In the genomic region with DNA sequence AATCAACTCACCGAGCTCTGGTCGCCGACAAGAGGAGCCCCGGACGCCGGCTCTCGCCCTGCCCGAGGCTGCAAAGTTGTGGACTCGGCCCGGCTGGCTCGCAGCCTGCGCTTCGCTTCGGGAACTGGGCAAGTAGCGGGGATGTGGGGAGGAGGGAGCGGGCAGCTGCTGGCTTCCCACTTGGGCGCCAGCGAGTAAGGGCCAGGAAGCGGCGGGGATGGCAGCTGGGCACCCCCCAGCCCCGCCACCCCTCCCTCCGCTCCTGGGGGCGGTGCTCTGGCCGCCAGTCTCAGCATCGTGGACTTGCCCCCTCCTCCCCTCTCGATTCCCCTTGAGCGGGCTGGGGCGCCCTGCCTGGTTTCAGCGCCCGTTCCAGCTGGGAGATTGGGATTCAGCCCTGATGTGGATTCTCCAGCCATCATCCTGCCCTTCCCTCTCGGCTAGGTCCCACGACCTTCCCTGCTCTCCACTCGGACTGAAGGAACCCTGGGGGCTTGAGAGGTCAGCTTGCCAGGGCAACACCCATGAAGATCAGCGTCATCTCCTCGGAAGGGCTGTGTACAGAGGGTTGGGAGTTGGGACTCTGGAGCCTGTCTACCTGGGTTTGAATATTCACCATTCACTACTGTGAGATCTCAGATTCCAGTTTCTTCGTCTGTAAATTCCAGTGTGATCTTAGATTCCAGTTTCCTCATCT, we compare ENCODE assay signal across 1 cellular context.
TF ChIP-seq lines count a peak whose summit lies in the region.

Gene ZDHHC22 (minus strand): TSS at position 200 of the 697 bp plus-strand sequence. CDS start 2,053 bp downstream, outside the sequence.

TF ChIP-seq in HEK293, 187 proteins besides CTCF, POLR2A, EP300 and RAD21 (continued from another document):
- TF ChIP-seq, protein P1, sequence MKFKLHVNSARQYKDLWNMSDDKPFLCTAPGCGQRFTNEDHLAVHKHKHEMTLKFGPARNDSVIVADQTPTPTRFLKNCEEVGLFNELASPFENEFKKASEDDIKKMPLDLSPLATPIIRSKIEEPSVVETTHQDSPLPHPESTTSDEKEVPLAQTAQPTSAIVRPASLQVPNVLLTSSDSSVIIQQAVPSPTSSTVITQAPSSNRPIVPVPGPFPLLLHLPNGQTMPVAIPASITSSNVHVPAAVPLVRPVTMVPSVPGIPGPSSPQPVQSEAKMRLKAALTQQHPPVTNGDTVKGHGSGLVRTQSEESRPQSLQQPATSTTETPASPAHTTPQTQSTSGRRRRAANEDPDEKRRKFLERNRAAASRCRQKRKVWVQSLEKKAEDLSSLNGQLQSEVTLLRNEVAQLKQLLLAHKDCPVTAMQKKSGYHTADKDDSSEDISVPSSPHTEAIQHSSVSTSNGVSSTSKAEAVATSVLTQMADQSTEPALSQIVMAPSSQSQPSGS (tag by site-specific recombination; IDR thresholded peaks at IDR 0.05; ENCODE audit: low read depth) = no peak
- TF ChIP-seq ZNF791 (tag by site-specific recombination; IDR thresholded peaks at IDR 0.05) (no peak), ZNF571 (tag by site-specific recombination; IDR thresholded peaks at IDR 0.05) (no peak), SCRT2 (tag by site-specific recombination; IDR thresholded peaks at IDR 0.05) (no peak)
- TF ChIP-seq, protein P2, sequence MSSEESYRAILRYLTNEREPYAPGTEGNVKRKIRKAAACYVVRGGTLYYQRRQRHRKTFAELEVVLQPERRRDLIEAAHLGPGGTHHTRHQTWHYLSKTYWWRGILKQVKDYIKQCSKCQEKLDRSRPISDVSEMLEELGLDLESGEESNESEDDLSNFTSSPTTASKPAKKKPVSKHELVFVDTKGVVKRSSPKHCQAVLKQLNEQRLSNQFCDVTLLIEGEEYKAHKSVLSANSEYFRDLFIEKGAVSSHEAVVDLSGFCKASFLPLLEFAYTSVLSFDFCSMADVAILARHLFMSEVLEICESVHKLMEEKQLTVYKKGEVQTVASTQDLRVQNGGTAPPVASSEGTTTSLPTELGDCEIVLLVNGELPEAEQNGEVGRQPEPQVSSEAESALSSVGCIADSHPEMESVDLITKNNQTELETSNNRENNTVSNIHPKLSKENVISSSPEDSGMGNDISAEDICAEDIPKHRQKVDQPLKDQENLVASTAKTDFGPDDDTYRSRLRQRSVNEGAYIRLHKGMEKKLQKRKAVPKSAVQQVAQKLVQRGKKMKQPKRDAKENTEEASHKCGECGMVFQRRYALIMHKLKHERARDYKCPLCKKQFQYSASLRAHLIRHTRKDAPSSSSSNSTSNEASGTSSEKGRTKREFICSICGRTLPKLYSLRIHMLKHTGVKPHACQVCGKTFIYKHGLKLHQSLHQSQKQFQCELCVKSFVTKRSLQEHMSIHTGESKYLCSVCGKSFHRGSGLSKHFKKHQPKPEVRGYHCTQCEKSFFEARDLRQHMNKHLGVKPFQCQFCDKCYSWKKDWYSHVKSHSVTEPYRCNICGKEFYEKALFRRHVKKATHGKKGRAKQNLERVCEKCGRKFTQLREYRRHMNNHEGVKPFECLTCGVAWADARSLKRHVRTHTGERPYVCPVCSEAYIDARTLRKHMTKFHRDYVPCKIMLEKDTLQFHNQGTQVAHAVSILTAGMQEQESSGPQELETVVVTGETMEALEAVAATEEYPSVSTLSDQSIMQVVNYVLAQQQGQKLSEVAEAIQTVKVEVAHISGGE (tag by site-specific recombination; conservative IDR thresholded peaks at IDR 0.05; ENCODE audit: low read depth) = no peak
